ENCODE assay signal across 14 cellular contexts in genomic region chr4:21451032-21451431, GRCh38.
DNase-seq lines count a peak whose midpoint lies in the region; ATAC-seq and TF ChIP-seq lines count a peak whose summit lies in the region.
"Had no signal": no experiment of that assay in that cellular context is flagged by ENCODE, and none has a peak within 500 bp of the region (broad histone marks: within the 10 kb centered on the region; RNA-seq: fewer than 3 reads in every experiment).

No MANE protein-coding gene starts in this region.

- CTCF ChIA-PET in PC-3 (lab: Charles Lee), result no interaction called here

- H3K4me2 ChIP-seq in PC-3 (ENCODE audit: low read length) (no peak overlapping the region), mesendoderm (ENCODE audit: low read length) (no peak overlapping the region)
- H3K4me2 ChIP-seq: hepatocyte had no signal

- intact Hi-C loops in PC-3 (cut with micrococcal nuclease) (no loop called here), natural killer cell (cut with micrococcal nuclease) (no loop called here)

- POLR2A ChIA-PET in PC-3 (lab: Charles Lee; ENCODE audit: unreplicated experiment), result no interaction called here

- H3K9me2 ChIP-seq in PC-3 (replicated peaks; ENCODE audit: low read length), result no peaks in the 10 kb centered on the region

- no peaks in the 10 kb centered on the region for H3F3A ChIP-seq in PC-3 (ENCODE audit: low read length, unreplicated experiment)

- H3K23ac ChIP-seq in mesendoderm (ENCODE audit: low read length), result no peak overlapping the region

- H3K79me1 ChIP-seq in mesendoderm (ENCODE audit: low read length), result no peaks in the 10 kb centered on the region

- H2BK5ac ChIP-seq in mesendoderm (ENCODE audit: low read length), result no peak overlapping the region

- in situ Hi-C loops in G401 (cut with HindIII; ENCODE audit: low sequenced_read_pairs), result no loop called here

- no peaks in the 10 kb centered on the region for H3K4me1 Mint-ChIP-seq in natural killer cell

- H2AK5ac ChIP-seq in mesendoderm (ENCODE audit: low read length), result no peak overlapping the region

- H4K5ac ChIP-seq in mesendoderm (ENCODE audit: low read length), result no peak overlapping the region

- no peak overlapping the region for H3K56ac ChIP-seq in mesendoderm (ENCODE audit: low read length)

- H3K9ac ChIP-seq in PC-3 (ENCODE audit: low read length) (no peak overlapping the region), mesendoderm (ENCODE audit: low read length) (no peak overlapping the region)

- no peaks in the 10 kb centered on the region for H3K27me3 Mint-ChIP-seq in natural killer cell (ENCODE audit: low read depth in 2 of 2)

- H3K4ac ChIP-seq in mesendoderm (ENCODE audit: low read depth, low read length), result no peak overlapping the region

- H3K36me3 Mint-ChIP-seq in natural killer cell, result no peaks in the 10 kb centered on the region

- H3K4me3 ChIP-seq in PC-3 (ENCODE audit: low read length) (no peak overlapping the region), mesendoderm (ENCODE audit: low read length) (no peak overlapping the region), H7 (ENCODE audit: insufficient read depth, low read depth, low read length) (no peak overlapping the region)
- H3K4me3 ChIP-seq: hepatocyte, lung had no signal

- H3K36me3 ChIP-seq in PC-3 (ENCODE audit: low read depth, low read length), result no peaks in the 10 kb centered on the region
- H3K36me3 ChIP-seq in mesendoderm (ENCODE audit: control insufficient read depth, insufficient read depth, low read length), result no peaks in the 10 kb centered on the region
- no peaks in the 10 kb centered on the region for H3K36me3 ChIP-seq in H7 (replicated peaks; ENCODE audit: control insufficient read depth, insufficient read depth, low read length)

- no peaks in the 10 kb centered on the region for H3K4me1 ChIP-seq in PC-3 (ENCODE audit: insufficient read depth, low read length)
- H3K4me1 ChIP-seq in mesendoderm (ENCODE audit: control insufficient read depth, low read depth, low read length), result no peaks in the 10 kb centered on the region

- no peak overlapping the region for H3K27ac Mint-ChIP-seq in natural killer cell
- H3K27ac Mint-ChIP-seq: activated T-helper 1 cell treated with anti-CD3 and anti-CD28 coated beads, Interleukin-12 subunit alpha, Interleukin-12 subunit beta, Interleukin-2, Interleukin-4 antibody, amounts not matched to agents 30 ng/mL and 10 ng/mL and 1 ng/mL, durations not matched to agents 14 hours and 24 hours and 36 hours had no signal

- no peak overlapping the region for H3K18ac ChIP-seq in mesendoderm (ENCODE audit: low read length)

- H2BK15ac ChIP-seq in mesendoderm (replicated peaks; ENCODE audit: low read depth), result no peak overlapping the region

- no peaks in the 10 kb centered on the region for H3K79me2 ChIP-seq in PC-3 (ENCODE audit: low read length)
- H3K79me2 ChIP-seq in mesendoderm (ENCODE audit: control insufficient read depth, insufficient read depth, low read length), result no peaks in the 10 kb centered on the region
- H3K79me2 ChIP-seq: hepatocyte had no signal

- no CpG with 5 or more reads among the region's 1 CpG for WGBS in mesendoderm (ENCODE audit: extremely low coverage, insufficient coverage, low lambda C conversion rate)

- no peak overlapping the region for H2AFZ ChIP-seq in PC-3 (ENCODE audit: low read length)
- H2AFZ ChIP-seq: hepatocyte had no signal

- H3K9me3 ChIP-seq in PC-3 (ENCODE audit: low read length), result no peaks in the 10 kb centered on the region

- no peaks in the 10 kb centered on the region for H4K20me1 ChIP-seq in PC-3 (ENCODE audit: low read length)

- H3K9me3 Mint-ChIP-seq in natural killer cell, result peaks cover 3 to 4% of the 10 kb centered on the region in 2 donors

- no peak overlapping the region for H2BK120ac ChIP-seq in mesendoderm (ENCODE audit: low read depth, low read length)

- no TSS peak for BruUV-seq in PC-3 (replicated peaks; lab: Mats Ljungman, UMichigan)

- no peak for TF ChIP-seq CTCF in PC-3 (conservative IDR thresholded peaks at IDR 0.05; ENCODE audit: low read depth, low read length)
- no peak for TF ChIP-seq CTCF in natural killer cell (IDR thresholded peaks at IDR 0.05)

- no peak overlapping the region for H4K8ac ChIP-seq in mesendoderm (ENCODE audit: low read depth, low read length)

- H3K4me3 Mint-ChIP-seq in natural killer cell, result no peak overlapping the region
- H3K4me3 Mint-ChIP-seq: activated T-helper 1 cell treated with anti-CD3 and anti-CD28 coated beads, Interleukin-12 subunit alpha, Interleukin-12 subunit beta, Interleukin-2, Interleukin-4 antibody, amounts not matched to agents 30 ng/mL and 10 ng/mL and 1 ng/mL, durations not matched to agents 14 hours and 24 hours and 36 hours had no signal

- DNase-seq in G401 (ENCODE audit: low spot score) (peak; percentile 89), PC-3 (peak; percentile 19), cerebellar nuclear complex (lab: John Stamatoyannopoulos, UW) (peak; percentile 35 to 74), mesendoderm (peak; percentile 19), natural killer cell (no peak), H7 (no peak), globus pallidus (ENCODE audit: low spot score) (no peak)
- DNase-seq: anterior cingulate cortex, GF-D8, OCI-M1 had no signal

- H3K27me3 ChIP-seq in PC-3 (ENCODE audit: low read length) (no peaks in the 10 kb centered on the region; the same call in 1 of the 2 replicates), mesendoderm (ENCODE audit: insufficient read depth, low read length, poor library complexity) (peaks cover 1% of the 10 kb centered on the region), H7 (ENCODE audit: control insufficient read depth, insufficient read depth, low read length) (no peaks in the 10 kb centered on the region)
- H3K27me3 ChIP-seq: hepatocyte had no signal

- H3K27ac ChIP-seq in PC-3 (ENCODE audit: low read length) (no peak overlapping the region), mesendoderm (ENCODE audit: low read depth, low read length) (no peak overlapping the region)
- H3K27ac ChIP-seq: hepatocyte had no signal

- ATAC-seq in PC-3 (no peak), natural killer cell (no peak), HG02981 (IDR thresholded peaks at IDR 0.05; ENCODE audit: unreplicated experiment) (no peak)

Comparison
In these comparisons a context has a peak if more than half of its experiments do, and no peak if none do; other contexts are left out.
1. DNase-seq: peak in G401 (single experiment), PC-3 (single experiment), cerebellar nuclear complex (2 of 2) and mesendoderm (single experiment); none in natural killer cell (single experiment), H7 (single experiment) and globus pallidus (single experiment).